ENCODE assay signal across 22 cellular contexts in genomic region chr5:62494772-62495171, GRCh38.
"Had no signal": no experiment of that assay in that cellular context is flagged by ENCODE, and none has a peak within 500 bp of the region (broad histone marks: within the 10 kb centered on the region; RNA-seq: fewer than 3 reads in every experiment).

No MANE protein-coding gene starts in this region.

- H3K9me3 Mint-ChIP-seq: activated T-helper 1 cell treated with anti-CD3 and anti-CD28 coated beads, Interleukin-12 subunit alpha, Interleukin-12 subunit beta, Interleukin-2, Interleukin-4 antibody, amounts not matched to agents 30 ng/mL and 10 ng/mL and 1 ng/mL, durations not matched to agents 14 hours and 24 hours and 36 hours; immature natural killer cell; naive B cell; neural crest cell; stimulated activated naive B cell treated with anti-CD40 and anti-IgM and Interleukin-4, amounts not matched to agents 10 μg/mL and 1 μg/mL and 100 μg/mL, for 72 hours had no signal

- H3K27me3 ChIP-seq: cardiac muscle cell, esophagus muscularis mucosa, gastroesophageal sphincter, spleen, upper lobe of right lung had no signal

- H3K4me1 ChIP-seq: esophagus muscularis mucosa, gastroesophageal sphincter, left ventricle myocardium inferior, upper lobe of right lung had no signal

- H3K27me3 Mint-ChIP-seq: activated CD4-positive, alpha-beta T cell treated with anti-CD3 and anti-CD28 coated beads for 36 hours; activated naive CD8-positive, alpha-beta T cell; naive B cell; stimulated activated naive B cell treated with anti-CD40 and anti-IgM and Interleukin-4, amounts not matched to agents 10 μg/mL and 1 μg/mL and 100 μg/mL, for 72 hours had no signal

- H3K27ac ChIP-seq: cardiac muscle cell, esophagus muscularis mucosa, gastroesophageal sphincter, left ventricle myocardium inferior, spleen, upper lobe of right lung had no signal

- ATAC-seq: activated CD4-positive, alpha-beta T cell treated with anti-CD3 and anti-CD28 coated beads for 36 hours; gastroesophageal sphincter; upper lobe of right lung had no signal

- H3K4me1 Mint-ChIP-seq: activated CD4-positive, alpha-beta T cell treated with anti-CD3 and anti-CD28 coated beads for 36 hours; immature natural killer cell had no signal

- H3K4me3 Mint-ChIP-seq: activated CD4-positive, alpha-beta T cell treated with anti-CD3 and anti-CD28 coated beads for 36 hours; activated naive CD8-positive, alpha-beta T cell; activated T-helper 1 cell treated with anti-CD3 and anti-CD28 coated beads, Interleukin-12 subunit alpha, Interleukin-12 subunit beta, Interleukin-2, Interleukin-4 antibody, amounts not matched to agents 30 ng/mL and 10 ng/mL and 1 ng/mL, durations not matched to agents 14 hours and 24 hours and 36 hours; immature natural killer cell; naive B cell; neural crest cell; stimulated activated naive B cell treated with anti-CD40 and anti-IgM and Interleukin-4, amounts not matched to agents 10 μg/mL and 1 μg/mL and 100 μg/mL, for 72 hours had no signal

- H3K27ac Mint-ChIP-seq: activated CD4-positive, alpha-beta T cell treated with anti-CD3 and anti-CD28 coated beads for 36 hours; activated naive CD8-positive, alpha-beta T cell; activated T-helper 1 cell treated with anti-CD3 and anti-CD28 coated beads, Interleukin-12 subunit alpha, Interleukin-12 subunit beta, Interleukin-2, Interleukin-4 antibody, amounts not matched to agents 30 ng/mL and 10 ng/mL and 1 ng/mL, durations not matched to agents 14 hours and 24 hours and 36 hours; immature natural killer cell; stimulated activated naive B cell treated with anti-CD40 and anti-IgM and Interleukin-4, amounts not matched to agents 10 μg/mL and 1 μg/mL and 100 μg/mL, for 72 hours had no signal

- DNase-seq: activated CD4-positive, alpha-beta T cell treated with anti-CD3 and anti-CD28 coated beads for 36 hours; activated CD4-positive, alpha-beta T cell treated with anti-CD3 and anti-CD28 coated beads, Interleukin-2, amount 50 U/mL, for 48 hours; activated gamma-delta T cell treated with Interleukin-2 at 50 U/mL for 16 hours; activated T-cell treated with anti-CD3 and anti-CD28 coated beads for 4 hours; amniotic stem cell; dermis blood vessel endothelial cell; effector memory CD4-positive, alpha-beta T cell; immature natural killer cell; kidney glomerular epithelial cell; left ventricle myocardium inferior; naive B cell; retina; spleen; stimulated activated CD4-positive, alpha-beta T cell treated with anti-CD3 and anti-CD28 coated beads, Interleukin-4, amount 100 ng/mL, for 4 hours; stimulated activated naive B cell treated with anti-CD40 and anti-IgM and Interleukin-4, amounts not matched to agents 10 μg/mL and 1 μg/mL and 100 μg/mL, for 72 hours; upper lobe of right lung had no signal

- H3K9me3 ChIP-seq: esophagus muscularis mucosa, gastroesophageal sphincter, left ventricle myocardium inferior, spleen, upper lobe of right lung had no signal

- H3K4me3 ChIP-seq: cardiac muscle cell, esophagus muscularis mucosa, gastroesophageal sphincter, left ventricle myocardium inferior, spleen, upper lobe of right lung had no signal
